ENCODE assay signal across 22 cellular contexts in the genomic region with DNA sequence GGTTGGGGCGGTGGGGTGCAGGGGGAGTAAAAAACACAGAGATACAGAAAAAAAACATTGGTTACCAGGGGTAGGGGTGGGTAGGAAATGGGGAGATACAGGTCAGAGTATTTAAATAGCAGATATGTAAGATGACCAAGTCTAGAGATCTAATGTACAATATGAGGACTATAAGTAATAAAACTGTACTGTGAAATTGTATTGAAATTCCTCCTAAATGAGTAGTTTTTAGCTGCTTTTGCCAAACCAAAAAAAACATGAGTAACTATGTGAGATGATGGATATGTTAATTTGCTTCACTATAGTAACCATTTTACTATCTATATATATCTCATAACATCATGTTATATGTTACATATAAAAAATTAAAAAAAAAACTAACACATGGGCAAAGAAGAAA.
DNase-seq lines count a peak whose midpoint lies in the region; ATAC-seq and TF ChIP-seq lines count a peak whose summit lies in the region.
"Had no signal": no experiment of that assay in that cellular context is flagged by ENCODE, and none has a peak within 500 bp of the region (broad histone marks: within the 10 kb centered on the region; RNA-seq: fewer than 3 reads in every experiment).

No MANE protein-coding gene starts in this region.

- POLR2A ChIA-PET in AG04449 (lab: Yijun Ruan, JAX): interaction anchor here (1.6 kb wide), 1 partner anchor 14 kb away, joined by 4 read pairs; no protein-coding TSS in a partner anchor

- H3K4me3 ChIP-seq in AG04449 (ENCODE audit: low read depth, low read length) (no peak overlapping the region), fibroblast of mammary gland (ENCODE audit: control insufficient read depth, low read depth, low read length) (no peak overlapping the region)
- H3K4me3 ChIP-seq: esophagus muscularis mucosa, lower lobe of right lung, right lobe of liver, tibial artery had no signal

- peak; percentile 60 for ATAC-seq in SK-N-SH treated with all-trans-retinoic acid at 6 μM for 48 hours
- no peak for ATAC-seq in GM19328 (IDR thresholded peaks at IDR 0.05; ENCODE audit: unreplicated experiment)
- ATAC-seq in GM18873 (IDR thresholded peaks at IDR 0.05; ENCODE audit: low FRiP score, unreplicated experiment): no peak
- ATAC-seq: lower lobe of right lung; right lobe of liver; stimulated activated memory B cell treated with anti-CD40 and anti-IgM and Interleukin-4, amounts not matched to agents 10 μg/mL and 1 μg/mL and 100 μg/mL, for 72 hours had no signal

- CTCF ChIA-PET in AG04449 (lab: Yijun Ruan, JAX): interaction anchor here (0.6 to 3.4 kb wide), 4 partner anchors 11 to 258 kb away, joined by 3 to 16 read pairs (median 3); no protein-coding TSS in a partner anchor

- DNase-seq in AG04449 (ENCODE audit: low read depth, low spot score) (peak; percentile 10), EL (peak; percentile 51), fibroblast of mammary gland (ENCODE audit: low read depth) (peak; percentile 64), COR-L47 (lab: John Stamatoyannopoulos, UW) (no peak), NCI-H345 (lab: John Stamatoyannopoulos, UW) (no peak)
- DNase-seq: activated CD4-positive, alpha-beta memory T cell treated with anti-CD3 and anti-CD28 coated beads for 36 hours; amygdala; Calu3; effector CD8-positive, alpha-beta T cell; lower lobe of right lung; NCI-H1436; NCI-H526; nucleus accumbens; right lobe of liver; Right ventricle myocardium superior; T-helper 1 cell; tibial artery had no signal

- TF ChIP-seq CTCF in AG04449 (IDR thresholded peaks at IDR 0.05; ENCODE audit: insufficient read depth, low read length, missing control alignments): no peak
- no peak for TF ChIP-seq CTCF in fibroblast of mammary gland (conservative IDR thresholded peaks at IDR 0.05; ENCODE audit: control insufficient read depth, insufficient read depth, low read depth, low read length)

TF ChIP-seq in SK-N-SH treated with all-trans-retinoic acid at 6 μM for 48 hours, 23 proteins besides CTCF, POLR2A, EP300 and RAD21:
- no peak for TF ChIP-seq ZNF8 (CRISPR knock-in tag; IDR thresholded peaks at IDR 0.05)
- no peak for TF ChIP-seq ARNTL (CRISPR knock-in tag; IDR thresholded peaks at IDR 0.05; ENCODE audit: borderline replicate concordance, low read depth)
- no peak for TF ChIP-seq OSR1 (CRISPR knock-in tag; IDR thresholded peaks at IDR 0.05)
- TF ChIP-seq, protein P1, sequence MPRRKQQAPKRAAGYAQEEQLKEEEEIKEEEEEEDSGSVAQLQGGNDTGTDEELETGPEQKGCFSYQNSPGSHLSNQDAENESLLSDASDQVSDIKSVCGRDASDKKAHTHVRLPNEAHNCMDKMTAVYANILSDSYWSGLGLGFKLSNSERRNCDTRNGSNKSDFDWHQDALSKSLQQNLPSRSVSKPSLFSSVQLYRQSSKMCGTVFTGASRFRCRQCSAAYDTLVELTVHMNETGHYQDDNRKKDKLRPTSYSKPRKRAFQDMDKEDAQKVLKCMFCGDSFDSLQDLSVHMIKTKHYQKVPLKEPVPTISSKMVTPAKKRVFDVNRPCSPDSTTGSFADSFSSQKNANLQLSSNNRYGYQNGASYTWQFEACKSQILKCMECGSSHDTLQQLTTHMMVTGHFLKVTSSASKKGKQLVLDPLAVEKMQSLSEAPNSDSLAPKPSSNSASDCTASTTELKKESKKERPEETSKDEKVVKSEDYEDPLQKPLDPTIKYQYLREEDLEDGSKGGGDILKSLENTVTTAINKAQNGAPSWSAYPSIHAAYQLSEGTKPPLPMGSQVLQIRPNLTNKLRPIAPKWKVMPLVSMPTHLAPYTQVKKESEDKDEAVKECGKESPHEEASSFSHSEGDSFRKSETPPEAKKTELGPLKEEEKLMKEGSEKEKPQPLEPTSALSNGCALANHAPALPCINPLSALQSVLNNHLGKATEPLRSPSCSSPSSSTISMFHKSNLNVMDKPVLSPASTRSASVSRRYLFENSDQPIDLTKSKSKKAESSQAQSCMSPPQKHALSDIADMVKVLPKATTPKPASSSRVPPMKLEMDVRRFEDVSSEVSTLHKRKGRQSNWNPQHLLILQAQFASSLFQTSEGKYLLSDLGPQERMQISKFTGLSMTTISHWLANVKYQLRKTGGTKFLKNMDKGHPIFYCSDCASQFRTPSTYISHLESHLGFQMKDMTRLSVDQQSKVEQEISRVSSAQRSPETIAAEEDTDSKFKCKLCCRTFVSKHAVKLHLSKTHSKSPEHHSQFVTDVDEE (CRISPR knock-in tag; IDR thresholded peaks at IDR 0.05): no peak
- TF ChIP-seq ESRRG (CRISPR knock-in tag; IDR thresholded peaks at IDR 0.05): no peak
- TF ChIP-seq, protein P2, sequence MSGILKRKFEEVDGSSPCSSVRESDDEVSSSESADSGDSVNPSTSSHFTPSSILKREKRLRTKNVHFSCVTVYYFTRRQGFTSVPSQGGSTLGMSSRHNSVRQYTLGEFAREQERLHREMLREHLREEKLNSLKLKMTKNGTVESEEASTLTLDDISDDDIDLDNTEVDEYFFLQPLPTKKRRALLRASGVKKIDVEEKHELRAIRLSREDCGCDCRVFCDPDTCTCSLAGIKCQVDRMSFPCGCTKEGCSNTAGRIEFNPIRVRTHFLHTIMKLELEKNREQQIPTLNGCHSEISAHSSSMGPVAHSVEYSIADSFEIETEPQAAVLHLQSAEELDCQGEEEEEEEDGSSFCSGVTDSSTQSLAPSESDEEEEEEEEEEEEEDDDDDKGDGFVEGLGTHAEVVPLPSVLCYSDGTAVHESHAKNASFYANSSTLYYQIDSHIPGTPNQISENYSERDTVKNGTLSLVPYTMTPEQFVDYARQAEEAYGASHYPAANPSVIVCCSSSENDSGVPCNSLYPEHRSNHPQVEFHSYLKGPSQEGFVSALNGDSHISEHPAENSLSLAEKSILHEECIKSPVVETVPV (CRISPR knock-in tag; IDR thresholded peaks at IDR 0.05): no peak
- TF ChIP-seq ZFP30 (CRISPR knock-in tag; IDR thresholded peaks at IDR 0.05): no peak
- TF ChIP-seq, protein P3, sequence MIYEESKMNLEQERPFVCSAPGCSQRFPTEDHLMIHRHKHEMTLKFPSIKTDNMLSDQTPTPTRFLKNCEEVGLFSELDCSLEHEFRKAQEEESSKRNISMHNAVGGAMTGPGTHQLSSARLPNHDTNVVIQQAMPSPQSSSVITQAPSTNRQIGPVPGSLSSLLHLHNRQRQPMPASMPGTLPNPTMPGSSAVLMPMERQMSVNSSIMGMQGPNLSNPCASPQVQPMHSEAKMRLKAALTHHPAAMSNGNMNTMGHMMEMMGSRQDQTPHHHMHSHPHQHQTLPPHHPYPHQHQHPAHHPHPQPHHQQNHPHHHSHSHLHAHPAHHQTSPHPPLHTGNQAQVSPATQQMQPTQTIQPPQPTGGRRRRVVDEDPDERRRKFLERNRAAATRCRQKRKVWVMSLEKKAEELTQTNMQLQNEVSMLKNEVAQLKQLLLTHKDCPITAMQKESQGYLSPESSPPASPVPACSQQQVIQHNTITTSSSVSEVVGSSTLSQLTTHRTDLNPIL (CRISPR knock-in tag; IDR thresholded peaks at IDR 0.05; ENCODE audit: low read depth): no peak
- TF ChIP-seq TCF4 (CRISPR knock-in tag; IDR thresholded peaks at IDR 0.05; ENCODE audit: borderline replicate concordance): no peak
- TF ChIP-seq ZFP3 (CRISPR knock-in tag; IDR thresholded peaks at IDR 0.05): no peak
- TF ChIP-seq ZNF70 (CRISPR knock-in tag; IDR thresholded peaks at IDR 0.05): no peak
- TF ChIP-seq, protein P4, sequence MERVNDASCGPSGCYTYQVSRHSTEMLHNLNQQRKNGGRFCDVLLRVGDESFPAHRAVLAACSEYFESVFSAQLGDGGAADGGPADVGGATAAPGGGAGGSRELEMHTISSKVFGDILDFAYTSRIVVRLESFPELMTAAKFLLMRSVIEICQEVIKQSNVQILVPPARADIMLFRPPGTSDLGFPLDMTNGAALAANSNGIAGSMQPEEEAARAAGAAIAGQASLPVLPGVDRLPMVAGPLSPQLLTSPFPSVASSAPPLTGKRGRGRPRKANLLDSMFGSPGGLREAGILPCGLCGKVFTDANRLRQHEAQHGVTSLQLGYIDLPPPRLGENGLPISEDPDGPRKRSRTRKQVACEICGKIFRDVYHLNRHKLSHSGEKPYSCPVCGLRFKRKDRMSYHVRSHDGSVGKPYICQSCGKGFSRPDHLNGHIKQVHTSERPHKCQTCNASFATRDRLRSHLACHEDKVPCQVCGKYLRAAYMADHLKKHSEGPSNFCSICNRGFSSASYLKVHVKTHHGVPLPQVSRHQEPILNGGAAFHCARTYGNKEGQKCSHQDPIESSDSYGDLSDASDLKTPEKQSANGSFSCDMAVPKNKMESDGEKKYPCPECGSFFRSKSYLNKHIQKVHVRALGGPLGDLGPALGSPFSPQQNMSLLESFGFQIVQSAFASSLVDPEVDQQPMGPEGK (CRISPR knock-in tag; IDR thresholded peaks at IDR 0.05; ENCODE audit: borderline replicate concordance): no peak

Comparison
In these comparisons a context has a peak if more than half of its experiments do, and no peak if none do; other contexts are left out.
1. DNase-seq: peak in AG04449 (single experiment), EL (single experiment) and fibroblast of mammary gland (single experiment); none in COR-L47 (single experiment) and NCI-H345 (single experiment).